In the genomic region with DNA sequence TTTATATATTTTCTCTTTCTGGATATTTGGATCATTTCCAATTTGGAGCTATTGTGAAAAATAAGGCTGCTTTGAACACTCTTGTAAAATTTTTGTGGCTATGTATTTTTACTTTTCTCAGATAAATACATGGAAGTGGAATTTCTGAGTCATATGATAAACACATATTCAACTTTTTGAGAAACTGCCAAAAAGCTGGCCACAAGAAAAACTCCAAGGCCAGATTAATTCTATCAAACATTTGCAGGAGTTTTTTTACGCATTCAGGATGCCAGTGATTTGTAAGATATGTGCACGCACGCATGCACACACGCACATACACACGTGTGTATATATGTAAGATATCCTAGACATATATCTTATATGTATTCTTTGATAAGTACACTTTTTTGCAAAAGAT, we compare ENCODE assay signal across 18 cellular contexts.
DNase-seq lines count a peak whose midpoint lies in the region; ATAC-seq and TF ChIP-seq lines count a peak whose summit lies in the region.
"Had no signal": no experiment of that assay in that cellular context is flagged by ENCODE, and none has a peak within 500 bp of the region (broad histone marks: within the 10 kb centered on the region; RNA-seq: fewer than 3 reads in every experiment).

No MANE protein-coding gene starts in this region.

- H3K4me2 ChIP-seq in fibroblast of lung (ENCODE audit: extremely low read depth, insufficient read depth, low read length) (no peak overlapping the region), smooth muscle cell (peak overlapping the region; percentile 39)

- TF ChIP-seq EP300 in gastroesophageal sphincter (IDR thresholded peaks at IDR 0.05) (no peak), esophagus muscularis mucosa (IDR thresholded peaks at IDR 0.05) (no peak)

- no peak overlapping the region for H3K27ac ChIP-seq in fibroblast of lung (ENCODE audit: insufficient read depth, low read length)
- H3K27ac ChIP-seq in smooth muscle cell (ENCODE audit: low read depth) = peak overlapping the region; percentile 46
- no peak overlapping the region for H3K27ac ChIP-seq in gastroesophageal sphincter
- no peak overlapping the region for H3K27ac ChIP-seq in esophagus muscularis mucosa (replicated peaks in 1 of 4)
- H3K27ac ChIP-seq: ascending aorta, HL-60 had no signal

- intact Hi-C loops in esophagus muscularis mucosa (cut with DNase I) = no loop called here

- TF ChIP-seq POLR2A in gastroesophageal sphincter (IDR thresholded peaks at IDR 0.05) (no peak), esophagus muscularis mucosa (IDR thresholded peaks at IDR 0.05; ENCODE audit: low read depth) (no peak)

- WGBS in smooth muscle cell (ENCODE audit: low lambda C conversion rate) = 78% methylated on average over 5 of the region's 5 CpGs
- WGBS in gastroesophageal sphincter (ENCODE audit: low coverage in 1 of 2), 2 donors = 81 to 90% methylated on average over 5 of the region's 5 CpGs
- WGBS in esophagus muscularis mucosa = 84% methylated on average over 5 of the region's 5 CpGs

- no peaks in the 10 kb centered on the region for H3F3A ChIP-seq in smooth muscle cell (ENCODE audit: low read depth)

- ATAC-seq in gastroesophageal sphincter = no peak
- ATAC-seq: T-cell had no signal

- DNase-seq in GM03348 (ENCODE audit: low spot score) (peak; percentile 5), RPMI7951 (ENCODE audit: low read depth) (peak; percentile 81), fibroblast of lung (ENCODE audit: low read depth in 2 of 2) (peak; percentile 82 to 96), smooth muscle cell (lab: John Stamatoyannopoulos, UW; ENCODE audit: unreplicated experiment) (no peak), esophagus muscularis mucosa (ENCODE audit: extremely low spot score) (no peak), SHP77 treated with DMSO at 0.1 percent for 48 hours (lab: John Stamatoyannopoulos, UW) (no peak), GOT3 (lab: John Stamatoyannopoulos, UW) (no peak)
- DNase-seq: activated B cell treated with CpG ODN at 0.5 μM for 24 hours; activated effector memory CD4-positive, alpha-beta T cell treated with Interleukin-2 at 50 U/mL for 16 hours; CD8-positive, alpha-beta memory T cell; effector CD8-positive, alpha-beta T cell; Kasumi-1; NCI-H187; NCI-H526; T-cell had no signal

- no peaks in the 10 kb centered on the region for H3K79me2 ChIP-seq in fibroblast of lung (ENCODE audit: control insufficient read depth, insufficient read depth, low read length)
- no peaks in the 10 kb centered on the region for H3K79me2 ChIP-seq in smooth muscle cell (ENCODE audit: low read depth)

- no peaks in the 10 kb centered on the region for H4K20me1 ChIP-seq in fibroblast of lung (ENCODE audit: control insufficient read depth, extremely low read depth, insufficient read depth, low read length)
- H4K20me1 ChIP-seq in smooth muscle cell (ENCODE audit: low read depth) = no peaks in the 10 kb centered on the region

- TF ChIP-seq CTCF in fibroblast of lung (conservative IDR thresholded peaks at IDR 0.05 in 1 of 2, IDR thresholded peaks at IDR 0.05 in 1 of 2; ENCODE audit: low read depth in 1 of 2, low read length in 2 of 2) (no peak), smooth muscle cell (IDR thresholded peaks at IDR 0.05; ENCODE audit: borderline replicate concordance, insufficient read depth, poor library complexity, severe bottlenecking) (no peak), gastroesophageal sphincter (IDR thresholded peaks at IDR 0.05) (no peak), esophagus muscularis mucosa (IDR thresholded peaks at IDR 0.05) (no peak)

- H3K27me3 ChIP-seq in fibroblast of lung (ENCODE audit: control insufficient read depth, insufficient read depth, low read length) (no peaks in the 10 kb centered on the region), smooth muscle cell (ENCODE audit: low read depth) (no peaks in the 10 kb centered on the region), gastroesophageal sphincter (no peaks in the 10 kb centered on the region), esophagus muscularis mucosa (no peaks in the 10 kb centered on the region)
- H3K27me3 ChIP-seq: ascending aorta had no signal

- H3K4me3 ChIP-seq in fibroblast of lung (replicated peaks in 1 of 4; ENCODE audit: control extremely low read depth in 1 of 4, insufficient read depth in 1 of 4, low read depth in 3 of 4, low read length in 4 of 4) = no peak overlapping the region
- H3K4me3 ChIP-seq in smooth muscle cell = no peak overlapping the region
- no peak overlapping the region for H3K4me3 ChIP-seq in gastroesophageal sphincter
- no peak overlapping the region for H3K4me3 ChIP-seq in esophagus muscularis mucosa
- H3K4me3 ChIP-seq: ascending aorta had no signal

- no peaks in the 10 kb centered on the region for H3K9me3 ChIP-seq in fibroblast of lung (ENCODE audit: control insufficient read depth, insufficient read depth, low read depth, low read length)
- no peaks in the 10 kb centered on the region for H3K9me3 ChIP-seq in smooth muscle cell (replicated peaks; ENCODE audit: low read depth)
- no peaks in the 10 kb centered on the region for H3K9me3 ChIP-seq in gastroesophageal sphincter
- H3K9me3 ChIP-seq in esophagus muscularis mucosa = no peaks in the 10 kb centered on the region
- H3K9me3 ChIP-seq: ascending aorta had no signal

- H3K4me1 ChIP-seq in fibroblast of lung (ENCODE audit: control insufficient read depth, extremely low read depth, insufficient read depth, low read length) = peaks cover 2% of the 10 kb centered on the region
- H3K4me1 ChIP-seq in smooth muscle cell (ENCODE audit: low read depth) = no peaks in the 10 kb centered on the region
- no peaks in the 10 kb centered on the region for H3K4me1 ChIP-seq in gastroesophageal sphincter
- H3K4me1 ChIP-seq in esophagus muscularis mucosa = no peaks in the 10 kb centered on the region

- H3K9ac ChIP-seq in fibroblast of lung (ENCODE audit: insufficient read depth, low read length) = no peak overlapping the region
- H3K9ac ChIP-seq in smooth muscle cell (ENCODE audit: low read depth) = no peak overlapping the region

- H2AFZ ChIP-seq in fibroblast of lung (ENCODE audit: low read length) = no peak overlapping the region
- H2AFZ ChIP-seq in smooth muscle cell (ENCODE audit: low read depth) = no peak overlapping the region

- no peaks in the 10 kb centered on the region for H3K36me3 ChIP-seq in fibroblast of lung (ENCODE audit: control insufficient read depth, insufficient read depth, low read length)
- H3K36me3 ChIP-seq in smooth muscle cell (ENCODE audit: low read depth) = no peaks in the 10 kb centered on the region
- H3K36me3 ChIP-seq in gastroesophageal sphincter = no peaks in the 10 kb centered on the region
- no peaks in the 10 kb centered on the region for H3K36me3 ChIP-seq in esophagus muscularis mucosa
- H3K36me3 ChIP-seq: ascending aorta had no signal

Comparison
In these comparisons a context has a peak if more than half of its experiments do, and no peak if none do; other contexts are left out.
1. DNase-seq: peak in GM03348 (single experiment), RPMI7951 (single experiment) and fibroblast of lung (2 of 2); none in smooth muscle cell (single experiment), esophagus muscularis mucosa (single experiment), SHP77 treated with DMSO at 0.1 percent for 48 hours (single experiment) and GOT3 (single experiment).